In genomic region chr21:45152265-45152746, GRCh38 we compare ENCODE assay signal across 8 cellular contexts.
DNase-seq lines count a peak whose midpoint lies in the region; ATAC-seq and TF ChIP-seq lines count a peak whose summit lies in the region.

No MANE protein-coding gene starts in this region.

- peak overlapping the region; percentile 20 for H3K27ac ChIP-seq in CD4-positive, alpha-beta memory T cell (ENCODE audit: low read depth, low read length)
- peak overlapping the region in 1 of 12 donors; percentile 23 for H3K27ac ChIP-seq in heart left ventricle

- DNase-seq in CD4-positive, alpha-beta memory T cell = peak; percentile 48 to 69 (median 60)
- DNase-seq in NOMO-1 treated with DMSO at 0.1 percent for 48 hours (lab: John Stamatoyannopoulos, UW; ENCODE audit: unreplicated experiment) (peak; percentile 95), activated T-cell treated with anti-CD3 and anti-CD28 coated beads for 48 hours (ENCODE audit: low read depth) (peak; percentile 64), heart left ventricle (peak in 3 of 5 donors; percentile 39 to 72 (median 48)), AG08395 (ENCODE audit: low spot score) (no peak), NCI-H187 treated with DMSO at 0.1 percent for 48 hours (lab: John Stamatoyannopoulos, UW) (no peak), NAMALWA (ENCODE audit: low spot score) (no peak)
- peak; percentile 50 to 60 (median 54) for DNase-seq in stimulated activated CD4-positive, alpha-beta T cell treated with anti-CD3 and anti-CD28 coated beads, Interleukin-12 subunit alpha, Interleukin-12 subunit beta, amount 100 ng/mL, for 48 hours (ENCODE audit: low read depth in 2 of 3, low spot score in 1 of 3)

- H3K27me3 Mint-ChIP-seq in CD4-positive, alpha-beta memory T cell = no peaks in the 10 kb centered on the region

- peaks cover 32 to 60% (median 47%) of the 10 kb centered on the region in 4 donors for H3K4me1 Mint-ChIP-seq in CD4-positive, alpha-beta memory T cell

- ATAC-seq in heart left ventricle = peak in 3 of 4 donors; percentile 28 to 53 (median 42)

- no peak for TF ChIP-seq POLR2A in heart left ventricle (IDR thresholded peaks at IDR 0.05)

- peaks cover 20 to 24% of the 10 kb centered on the region in 2 donors for H3K36me3 Mint-ChIP-seq in CD4-positive, alpha-beta memory T cell

- intact Hi-C loops in CD4-positive, alpha-beta memory T cell (cut with micrococcal nuclease) = loop anchor here (1.0 to 5.0 kb wide), 2 partner anchors 135 to 287 kb away; partner anchors contain the start of gene POFUT2
- intact Hi-C loops in heart left ventricle (cut with DNase I) = no loop called here

- peak in 1 of 12 donors; percentile 6 for TF ChIP-seq CTCF in heart left ventricle (IDR thresholded peaks at IDR 0.05)

- H3K4me1 ChIP-seq in CD4-positive, alpha-beta memory T cell (ENCODE audit: insufficient read depth, low read length) = peaks cover 38% of the 10 kb centered on the region
- peaks cover 0 to 33% (median 8%) of the 10 kb centered on the region in 12 donors for H3K4me1 ChIP-seq in heart left ventricle

- H3K9me3 ChIP-seq in CD4-positive, alpha-beta memory T cell (ENCODE audit: control insufficient read depth in 1 of 2, low read length in 2 of 2) = no peaks in the 10 kb centered on the region
- no peaks in the 10 kb centered on the region for H3K9me3 ChIP-seq in heart left ventricle

- H3K9me3 Mint-ChIP-seq in CD4-positive, alpha-beta memory T cell = no peaks in the 10 kb centered on the region

- POLR2A ChIA-PET in CD4-positive, alpha-beta memory T cell (lab: Charles Lee; ENCODE audit: partially characterized antibody) = no interaction called here

- WGBS in heart left ventricle, 4 donors = 72 to 85% (median 78%) methylated on average over 24 of the region's 24 CpGs

- peak overlapping the region; percentile 71 to 92 (median 85) for H3K27ac Mint-ChIP-seq in CD4-positive, alpha-beta memory T cell

- no peaks in the 10 kb centered on the region for H3K27me3 ChIP-seq in CD4-positive, alpha-beta memory T cell (ENCODE audit: insufficient read depth, low read length)
- H3K27me3 ChIP-seq in heart left ventricle = no peaks in the 10 kb centered on the region

- CTCF ChIA-PET in CD4-positive, alpha-beta memory T cell (lab: Charles Lee; ENCODE audit: partially characterized antibody) = interaction anchor here (0.7 to 2.8 kb wide), 6 partner anchors 8 to 202 kb away, joined by 3 to 26 read pairs (median 6); no protein-coding TSS in a partner anchor

- no peaks in the 10 kb centered on the region for H3K36me3 ChIP-seq in CD4-positive, alpha-beta memory T cell (ENCODE audit: insufficient read depth, low read length)
- H3K36me3 ChIP-seq in heart left ventricle = peaks cover 0 to 18% (median 0%) of the 10 kb centered on the region in 9 donors

- H3K4me3 Mint-ChIP-seq in CD4-positive, alpha-beta memory T cell = peak overlapping the region in 7 of 8 donors; percentile 28 to 81 (median 74)

- no peak overlapping the region for H3K4me3 ChIP-seq in CD4-positive, alpha-beta memory T cell (ENCODE audit: low read length in 2 of 2)
- peak overlapping the region in 1 of 12 donors; percentile 16 for H3K4me3 ChIP-seq in heart left ventricle

Comparison
In these comparisons a context has a peak if more than half of its experiments do, and no peak if none do; other contexts are left out.
1. DNase-seq: peak in CD4-positive, alpha-beta memory T cell (5 of 5), NOMO-1 treated with DMSO at 0.1 percent for 48 hours (single experiment), activated T-cell treated with anti-CD3 and anti-CD28 coated beads for 48 hours (single experiment), heart left ventricle (3 of 5) and stimulated activated CD4-positive, alpha-beta T cell treated with anti-CD3 and anti-CD28 coated beads, Interleukin-12 subunit alpha, Interleukin-12 subunit beta, amount 100 ng/mL, for 48 hours (3 of 3); none in AG08395 (single experiment), NCI-H187 treated with DMSO at 0.1 percent for 48 hours (single experiment) and NAMALWA (single experiment).